8 cellular contexts compared by ENCODE assay signal in the genomic region with DNA sequence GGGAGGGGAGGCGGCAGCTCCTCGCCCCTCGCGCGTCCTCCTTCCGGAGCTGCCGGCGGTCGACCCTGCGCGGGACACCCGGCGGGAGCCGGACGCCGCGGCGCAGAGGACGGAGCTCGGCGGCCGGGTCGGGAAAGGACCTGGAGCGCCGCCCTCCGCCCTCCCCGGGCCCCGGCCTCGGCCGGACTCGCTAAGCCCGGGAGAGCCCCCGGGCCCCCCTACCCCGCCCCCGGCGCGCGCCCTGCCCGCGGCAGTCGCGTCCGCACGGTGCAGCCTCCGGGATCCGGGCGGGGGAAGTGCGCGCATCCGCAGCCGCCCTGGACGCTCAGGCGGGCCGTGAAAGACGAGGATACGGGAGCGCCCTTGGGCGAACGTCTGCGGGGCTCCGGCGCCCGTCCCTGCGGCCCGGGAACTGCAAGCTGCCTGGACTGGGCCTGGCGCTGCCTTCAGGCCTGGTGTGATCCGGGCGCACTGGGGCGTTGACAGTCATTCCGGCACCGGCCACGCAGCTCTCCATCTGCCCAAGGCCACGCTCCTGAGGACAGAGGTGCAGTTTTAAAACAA. TPM values are rescaled to one million over a fixed set of nuclear protein-coding genes. Genes with fewer than 3 reads are reported as not detected.
DNase-seq lines count a peak whose midpoint lies in the region; ATAC-seq, FAIRE-seq and TF ChIP-seq lines count a peak whose summit lies in the region.

No MANE protein-coding gene starts in this region.

- no peaks in the 10 kb centered on the region for H3K9me3 Mint-ChIP-seq in activated CD8-positive, alpha-beta T cell treated with anti-CD3 and anti-CD28 coated beads for 36 hours

- DNase-seq in NOMO-1 (lab: John Stamatoyannopoulos, UW; ENCODE audit: unreplicated experiment in 2 of 2): peak; percentile 38 to 57
- DNase-seq in NOMO-1 treated with dmso at 0.1 percent for 144 hours (lab: John Stamatoyannopoulos, UW; ENCODE audit: unreplicated experiment): no peak
- peak; percentile 32 for DNase-seq in activated CD8-positive, alpha-beta T cell treated with anti-CD3 and anti-CD28 coated beads for 36 hours
- DNase-seq in frontal cortex (ENCODE audit: low spot score in 2 of 2): peak; percentile 76
- peak in 2 of 6 donors; percentile 60 to 78 for DNase-seq in pancreas
- DNase-seq in foreskin melanocyte: no peak
- no peak for DNase-seq in Ammon's horn (ENCODE audit: low spot score)
- no peak for DNase-seq in SKM-1 (lab: John Stamatoyannopoulos, UW; ENCODE audit: unreplicated experiment)

- 1 to 2% methylated on average over 52 to 73 of the region's 73 CpGs for WGBS in pancreas, 2 donors

- H3K36me3 ChIP-seq in pancreas: no peaks in the 10 kb centered on the region

- no peak for TF ChIP-seq CTCF in activated CD8-positive, alpha-beta T cell treated with anti-CD3 and anti-CD28 coated beads for 36 hours (IDR thresholded peaks at IDR 0.05)
- TF ChIP-seq CTCF in pancreas (IDR thresholded peaks at IDR 0.05): no peak

- H3K4me3 ChIP-seq in pancreas: peak overlapping the region; percentile 71 to 88 (median 82)

- no peaks in the 10 kb centered on the region for H3K27me3 ChIP-seq in pancreas

- no peak overlapping the region for H3K27ac Mint-ChIP-seq in activated CD8-positive, alpha-beta T cell treated with anti-CD3 and anti-CD28 coated beads for 36 hours

- peak overlapping the region; percentile 59 for H3K4me3 Mint-ChIP-seq in activated CD8-positive, alpha-beta T cell treated with anti-CD3 and anti-CD28 coated beads for 36 hours

- no peaks in the 10 kb centered on the region for H3K36me3 Mint-ChIP-seq in activated CD8-positive, alpha-beta T cell treated with anti-CD3 and anti-CD28 coated beads for 36 hours (ENCODE audit: low read depth)

- peaks cover 11% of the 10 kb centered on the region for H3K4me1 Mint-ChIP-seq in activated CD8-positive, alpha-beta T cell treated with anti-CD3 and anti-CD28 coated beads for 36 hours (ENCODE audit: low read depth)

- intact Hi-C loops in activated CD8-positive, alpha-beta T cell treated with anti-CD3 and anti-CD28 coated beads for 36 hours (cut with micrococcal nuclease): no loop called here
- intact Hi-C loops in pancreas (cut with DNase I): no loop called here

- FAIRE-seq in frontal cortex (lab: Jason Lieb, UNC) (no peak), pancreas (lab: Jason Lieb, UNC) (no peak)

- no peaks in the 10 kb centered on the region for H3K27me3 Mint-ChIP-seq in activated CD8-positive, alpha-beta T cell treated with anti-CD3 and anti-CD28 coated beads for 36 hours

- POLR2A ChIA-PET in activated CD8-positive, alpha-beta T cell treated with anti-CD3 and anti-CD28 coated beads for 36 hours (lab: Charles Lee): interaction anchor here (1.0 to 5.8 kb wide), 5 partner anchors 12 to 29 kb away, joined by 3 to 51 read pairs (median 7); a partner anchor contains a TSS

- peak overlapping the region; percentile 18 to 81 (median 76) for H3K27ac ChIP-seq in pancreas

- no peaks in the 10 kb centered on the region for H3K9me3 ChIP-seq in pancreas

- H3K4me1 ChIP-seq in pancreas: peaks cover 0 to 11% (median 9%) of the 10 kb centered on the region in 3 donors

- peak; percentile 37 for ATAC-seq in activated CD8-positive, alpha-beta T cell treated with anti-CD3 and anti-CD28 coated beads for 36 hours
- peak; percentile 23 to 50 (median 38) for ATAC-seq in pancreas

- CTCF ChIA-PET in activated CD8-positive, alpha-beta T cell treated with anti-CD3 and anti-CD28 coated beads for 36 hours (lab: Charles Lee): interaction anchor here (1.3 to 3.6 kb wide), 4 partner anchors 11 to 43 kb away, joined by 4 to 21 read pairs (median 12); no protein-coding TSS in a partner anchor

RNA-seq across cellular contexts. Expression of a gene that starts 0.5 kb away (rescaled TPM):
- 1 to 10 TPM; 6.0 to 6.2 TPM for total RNA-seq in activated CD8-positive, alpha-beta T cell treated with anti-CD3 and anti-CD28 coated beads for 36 hours
- total RNA-seq in frontal cortex (3.7 TPM), pancreas (10 to 100 TPM in 2 of 6 donors, 1 to 10 TPM in 4; 6.8 to 12.4 (median 8.9) TPM)
- polyA plus RNA-seq in pancreas: 1 to 10 TPM; 4.3 to 5.5 TPM

RNA-seq across cellular contexts. Expression of a gene that starts 23.1 kb away (rescaled TPM):
- total RNA-seq in activated CD8-positive, alpha-beta T cell treated with anti-CD3 and anti-CD28 coated beads for 36 hours: 10 to 100 TPM; 24.4 to 25.9 TPM
- total RNA-seq in frontal cortex (26.9 TPM), pancreas (10 to 100 TPM in 4 of 6 donors, 1 to 10 TPM in 2; 8.0 to 17.8 (median 11.8) TPM)
- polyA plus RNA-seq in pancreas: 10 to 100 TPM in 1 of 2 donors, 1 to 10 TPM in 1; 9.8 to 12.1 TPM

Comparison
In these comparisons a context has a peak if more than half of its experiments do, and no peak if none do; other contexts are left out.
1. DNase-seq: peak in NOMO-1 (2 of 2), activated CD8-positive, alpha-beta T cell treated with anti-CD3 and anti-CD28 coated beads for 36 hours (single experiment) and frontal cortex (2 of 2); none in NOMO-1 treated with dmso at 0.1 percent for 144 hours (single experiment), foreskin melanocyte (single experiment), Ammon's horn (single experiment) and SKM-1 (single experiment).